ENCODE assay signal across 12 cellular contexts in genomic region chr10:110490640-110491039, GRCh38. TPM values are rescaled to one million over a fixed set of nuclear protein-coding genes. Genes with fewer than 3 reads are reported as not detected.
DNase-seq lines count a peak whose midpoint lies in the region; TF ChIP-seq lines count a peak whose summit lies in the region.
"Had no signal": no experiment of that assay in that cellular context is flagged by ENCODE, and none has a peak within 500 bp of the region (broad histone marks: within the 10 kb centered on the region; RNA-seq: fewer than 3 reads in every experiment).

No MANE protein-coding gene starts in this region.

- no peak overlapping the region for H3K4ac ChIP-seq in trophoblast cell (ENCODE audit: low read depth, low read length)

- H3K27me3 ChIP-seq in MG63, result no peaks in the 10 kb centered on the region
- H3K27me3 ChIP-seq in adrenal gland, result no peaks in the 10 kb centered on the region
- H3K27me3 ChIP-seq in trophoblast cell (ENCODE audit: insufficient read depth, low read length), result no peaks in the 10 kb centered on the region

- H3K23ac ChIP-seq in trophoblast cell (ENCODE audit: low read length), result no peak overlapping the region

- intact Hi-C loops in adrenal gland (cut with DNase I), result loop anchor here in 1 of 2 donors (10.0 kb wide), 1 partner anchor 136 kb away; no protein-coding TSS in a partner anchor

- H2AFZ ChIP-seq in trophoblast cell (ENCODE audit: insufficient read depth, low read length, poor library complexity), result no peak overlapping the region

- H3K27ac ChIP-seq in adrenal gland, result peak overlapping the region in 3 of 5 donors; percentile 31 to 67 (median 65)
- no peak overlapping the region for H3K27ac ChIP-seq in trophoblast cell (ENCODE audit: low read depth, low read length)

- H4K12ac ChIP-seq in trophoblast cell (ENCODE audit: low read depth, low read length), result no peak overlapping the region

- no peak for TF ChIP-seq CTCF in adrenal gland (IDR thresholded peaks at IDR 0.05)

- no peaks in the 10 kb centered on the region for H3K36me3 ChIP-seq in MG63
- H3K36me3 ChIP-seq in adrenal gland (replicated peaks in 1 of 2), result no peaks in the 10 kb centered on the region
- no peaks in the 10 kb centered on the region for H3K36me3 ChIP-seq in trophoblast cell (ENCODE audit: control insufficient read depth in 1 of 2, insufficient read depth in 2 of 2, low read length in 2 of 2)
- H3K36me3 ChIP-seq: HAP-1 had no signal

- peak overlapping the region; percentile 34 for H2BK12ac ChIP-seq in trophoblast cell (ENCODE audit: low read length)

- H3K79me2 ChIP-seq in trophoblast cell (ENCODE audit: control insufficient read depth, insufficient read depth, low read length, poor library complexity), result no peaks in the 10 kb centered on the region

- H3K9me3 ChIP-seq in MG63 (no peaks in the 10 kb centered on the region), adrenal gland (replicated peaks in 1 of 3) (no peaks in the 10 kb centered on the region), trophoblast cell (ENCODE audit: insufficient read depth, low read depth, low read length) (no peaks in the 10 kb centered on the region)
- H3K9me3 ChIP-seq: HAP-1 had no signal

- no peak overlapping the region for H3K14ac ChIP-seq in trophoblast cell (ENCODE audit: low read length)

- H3K4me3 ChIP-seq in MG63 (no peak overlapping the region), adrenal gland (no peak overlapping the region), trophoblast cell (ENCODE audit: low read depth, low read length) (no peak overlapping the region)
- H3K4me3 ChIP-seq: HAP-1 had no signal

- H3K4me1 ChIP-seq in adrenal gland (replicated peaks in 1 of 2) (peaks cover 6 to 24% of the 10 kb centered on the region in 2 donors), trophoblast cell (ENCODE audit: control insufficient read depth in 1 of 2, insufficient read depth in 2 of 2, low read length in 2 of 2) (peaks cover 12 to 23% of the 10 kb centered on the region in 2 experiments)
- H3K4me1 ChIP-seq: HAP-1 had no signal

- H4K8ac ChIP-seq in trophoblast cell (ENCODE audit: low read depth, low read length), result no peak overlapping the region

- DNase-seq in MG63 (peak; percentile 26), adrenal gland (no peak), trophoblast cell (peak; percentile 53 to 62), NCI-H526 treated with DMSO at 0.1 percent for 48 hours (lab: John Stamatoyannopoulos, UW) (no peak), NCI-H146 treated with DMSO at 0.1 percent for 48 hours (lab: John Stamatoyannopoulos, UW; ENCODE audit: unreplicated experiment) (no peak)
- no peak for DNase-seq in activated effector memory CD4-positive, alpha-beta T cell treated with anti-CD3 and anti-CD28 coated beads, Interleukin-2, amount 50 U/mL, for 16 hours
- DNase-seq: CD8-positive, alpha-beta T cell; COR-L47; DMS153; DMS79 treated with DMSO at 0.1 percent for 48 hours; GOT3 had no signal

- H4K91ac ChIP-seq in trophoblast cell (ENCODE audit: low read depth, low read length), result no peak overlapping the region

- TF ChIP-seq POLR2A in adrenal gland (IDR thresholded peaks at IDR 0.05), result no peak

- H2BK5ac ChIP-seq in trophoblast cell (ENCODE audit: low read depth, low read length, poor library complexity), result no peak overlapping the region

- H3K18ac ChIP-seq in trophoblast cell (ENCODE audit: low read length), result no peak overlapping the region

- peaks cover under 1% of the 10 kb centered on the region for H3K79me1 ChIP-seq in trophoblast cell (ENCODE audit: low read length)

- 84 to 100% (median 91%) methylated on average over 4 of the region's 4 CpGs for WGBS in adrenal gland, 4 donors
- no CpG with 5 or more reads among the region's 4 CpGs for WGBS in trophoblast cell (ENCODE audit: extremely low coverage, insufficient coverage, insufficient read length)

- no peak overlapping the region for H3K9ac ChIP-seq in trophoblast cell (ENCODE audit: low read length)

- no peak overlapping the region for H3K4me2 ChIP-seq in trophoblast cell (ENCODE audit: low read length)

- no peak overlapping the region for H2BK120ac ChIP-seq in trophoblast cell (ENCODE audit: insufficient read depth, low read length, poor library complexity)

- no peak overlapping the region for H2AK5ac ChIP-seq in trophoblast cell (ENCODE audit: low read length)

RNA-seq across cellular contexts. Expression of gene DUSP5, which starts 7.1 kb away (rescaled TPM):
- total RNA-seq in MG63 (2014; rRNA removed; shearing (Covaris generic); ENCODE audit: low replicate concordance), result 0.59 TPM in 1 of 2 replicates, not detected in the other
- 10 to 100 TPM; 12.4 to 61.7 (median 17.2) TPM for total RNA-seq in adrenal gland
- polyA plus RNA-seq in adrenal gland, result 10 to 100 TPM; 11.7 to 33.7 (median 17.2) TPM
- 157 and 165 TPM in 2 replicates for polyA plus RNA-seq in trophoblast cell (2013)

Comparison
In these comparisons a context has a peak if more than half of its experiments do, and no peak if none do; other contexts are left out.
1. DNase-seq: peak in MG63 (single experiment) and trophoblast cell (2 of 2); none in adrenal gland (0 of 7), activated effector memory CD4-positive, alpha-beta T cell treated with anti-CD3 and anti-CD28 coated beads, Interleukin-2, amount 50 U/mL, for 16 hours (single experiment), NCI-H526 treated with DMSO at 0.1 percent for 48 hours (single experiment) and NCI-H146 treated with DMSO at 0.1 percent for 48 hours (single experiment).